8 cellular contexts compared by ENCODE assay signal in genomic region chr3:50587806-50588758, GRCh38. TPM values are rescaled to one million over a fixed set of nuclear protein-coding genes. Genes with fewer than 3 reads are reported as not detected.
DNase-seq lines count a peak whose midpoint lies in the region; ATAC-seq and TF ChIP-seq lines count a peak whose summit lies in the region.

No MANE protein-coding gene starts in this region.

- peak; percentile 86 for DNase-seq in activated naive CD4-positive, alpha-beta T cell treated with Interleukin-2 at 50 U/mL for 16 hours
- DNase-seq in stimulated activated CD4-positive, alpha-beta T cell treated with anti-CD3 and anti-CD28 coated beads, Interleukin-12 subunit alpha, Interleukin-12 subunit beta, amount 100 ng/mL, for 4 hours: peak; percentile 76
- DNase-seq in NCI-H69 (lab: John Stamatoyannopoulos, UW): no peak
- no peak for DNase-seq in AG08396 (ENCODE audit: low spot score)
- DNase-seq in NCI-H2196 (lab: John Stamatoyannopoulos, UW; ENCODE audit: unreplicated experiment): no peak
- no peak for DNase-seq in occipital lobe (lab: John Stamatoyannopoulos, UW)

- TF ChIP-seq POLR2A in GM18505 (IDR thresholded peaks at IDR 0.05; ENCODE audit: borderline replicate concordance, extremely low read depth, insufficient read depth, insufficient read length): peak; percentile 47
- TF ChIP-seq POLR2A in Raji (IDR thresholded peaks at IDR 0.05; ENCODE audit: insufficient read depth, low read depth, low read length): peak; percentile 19; the same call in 1 of the 2 replicates

- peak; percentile 34 for ATAC-seq in GM18505 (IDR thresholded peaks at IDR 0.05; ENCODE audit: unreplicated experiment)

RNA-seq across cellular contexts. Expression of gene HEMK1, which starts 18.8 kb away (rescaled TPM):
- 6.9 TPM for total RNA-seq in occipital lobe

RNA-seq across cellular contexts. Expression of gene C3orf18, which starts 20.5 kb away (rescaled TPM):
- total RNA-seq in occipital lobe: 13.6 TPM

RNA-seq across cellular contexts. Expression of gene CISH, which starts 23.5 kb away (rescaled TPM):
- 0.16 TPM for total RNA-seq in occipital lobe

RNA-seq across cellular contexts. Expression of gene MAPKAPK3, which starts 28.9 kb away (rescaled TPM):
- 5.5 TPM for total RNA-seq in occipital lobe

Comparison
In these comparisons a context has a peak if more than half of its experiments do, and no peak if none do; other contexts are left out.
1. DNase-seq: peak in activated naive CD4-positive, alpha-beta T cell treated with Interleukin-2 at 50 U/mL for 16 hours (single experiment) and stimulated activated CD4-positive, alpha-beta T cell treated with anti-CD3 and anti-CD28 coated beads, Interleukin-12 subunit alpha, Interleukin-12 subunit beta, amount 100 ng/mL, for 4 hours (single experiment); none in NCI-H69 (single experiment), AG08396 (single experiment), NCI-H2196 (single experiment) and occipital lobe (single experiment).